ENCODE assay signal across 1 cellular context in the genomic region with DNA sequence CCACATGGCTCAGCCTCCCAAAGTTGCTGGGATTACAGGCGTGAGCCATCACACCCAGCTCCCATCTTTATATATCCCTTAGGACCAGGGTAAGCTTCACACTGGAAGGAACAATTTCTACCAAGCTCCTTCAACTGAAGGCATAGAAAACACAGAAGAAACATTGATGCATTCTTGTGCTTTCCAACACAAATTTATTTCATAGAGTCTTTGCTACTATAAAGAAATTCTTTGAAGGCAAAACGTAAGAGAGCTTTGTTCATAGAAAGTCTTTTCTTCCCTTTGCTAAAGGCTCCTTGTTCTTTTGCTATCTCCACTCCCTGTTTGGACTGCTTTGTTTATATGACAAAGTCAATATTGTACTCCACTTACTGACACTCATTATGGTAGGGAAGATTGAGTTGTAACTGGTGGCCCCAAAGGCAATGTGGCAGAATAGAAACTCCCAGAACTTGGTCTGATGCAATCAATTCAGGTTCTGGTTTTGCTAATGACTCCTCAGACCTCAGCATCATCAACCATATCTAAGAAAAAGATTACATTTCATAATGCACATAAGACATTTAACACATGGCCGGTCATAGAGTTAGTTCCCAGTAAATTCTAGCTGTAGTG.
TF ChIP-seq lines count a peak whose summit lies in the region.

No MANE protein-coding gene starts in this region.

TF ChIP-seq in K562, 482 proteins besides CTCF, POLR2A, EP300 and RAD21 (continued from another document):
- TF ChIP-seq, protein P1, sequence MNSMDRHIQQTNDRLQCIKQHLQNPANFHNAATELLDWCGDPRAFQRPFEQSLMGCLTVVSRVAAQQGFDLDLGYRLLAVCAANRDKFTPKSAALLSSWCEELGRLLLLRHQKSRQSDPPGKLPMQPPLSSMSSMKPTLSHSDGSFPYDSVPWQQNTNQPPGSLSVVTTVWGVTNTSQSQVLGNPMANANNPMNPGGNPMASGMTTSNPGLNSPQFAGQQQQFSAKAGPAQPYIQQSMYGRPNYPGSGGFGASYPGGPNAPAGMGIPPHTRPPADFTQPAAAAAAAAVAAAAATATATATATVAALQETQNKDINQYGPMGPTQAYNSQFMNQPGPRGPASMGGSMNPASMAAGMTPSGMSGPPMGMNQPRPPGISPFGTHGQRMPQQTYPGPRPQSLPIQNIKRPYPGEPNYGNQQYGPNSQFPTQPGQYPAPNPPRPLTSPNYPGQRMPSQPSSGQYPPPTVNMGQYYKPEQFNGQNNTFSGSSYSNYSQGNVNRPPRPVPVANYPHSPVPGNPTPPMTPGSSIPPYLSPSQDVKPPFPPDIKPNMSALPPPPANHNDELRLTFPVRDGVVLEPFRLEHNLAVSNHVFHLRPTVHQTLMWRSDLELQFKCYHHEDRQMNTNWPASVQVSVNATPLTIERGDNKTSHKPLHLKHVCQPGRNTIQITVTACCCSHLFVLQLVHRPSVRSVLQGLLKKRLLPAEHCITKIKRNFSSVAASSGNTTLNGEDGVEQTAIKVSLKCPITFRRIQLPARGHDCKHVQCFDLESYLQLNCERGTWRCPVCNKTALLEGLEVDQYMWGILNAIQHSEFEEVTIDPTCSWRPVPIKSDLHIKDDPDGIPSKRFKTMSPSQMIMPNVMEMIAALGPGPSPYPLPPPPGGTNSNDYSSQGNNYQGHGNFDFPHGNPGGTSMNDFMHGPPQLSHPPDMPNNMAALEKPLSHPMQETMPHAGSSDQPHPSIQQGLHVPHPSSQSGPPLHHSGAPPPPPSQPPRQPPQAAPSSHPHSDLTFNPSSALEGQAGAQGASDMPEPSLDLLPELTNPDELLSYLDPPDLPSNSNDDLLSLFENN (IDR thresholded peaks at IDR 0.05; ENCODE audit: low read depth in 2 of 2, low read length in 2 of 2) = no peak
